In the genomic region with DNA sequence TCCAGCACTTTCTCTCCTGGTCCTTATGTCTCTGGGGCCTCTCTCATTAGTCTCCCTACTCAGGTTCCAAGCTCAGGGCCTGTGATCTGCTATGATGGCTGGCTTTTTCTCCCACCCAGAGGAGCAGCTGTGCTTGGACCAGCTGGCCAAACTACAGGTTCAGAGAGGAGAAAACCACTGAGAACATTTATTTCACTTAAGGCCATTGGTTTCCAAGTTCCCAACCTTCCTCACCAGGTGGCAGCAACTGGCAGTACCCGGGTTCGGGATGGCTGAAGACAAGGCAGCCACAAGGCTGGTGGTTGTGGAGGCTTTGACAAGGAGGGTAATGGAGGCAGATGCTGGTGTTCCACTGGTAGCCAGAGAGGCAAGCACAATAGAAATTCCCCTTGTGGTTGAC, we compare ENCODE assay signal across 10 cellular contexts. TPM values are rescaled to one million over a fixed set of nuclear protein-coding genes. Genes with fewer than 3 reads are reported as not detected.
DNase-seq lines count a peak whose midpoint lies in the region; ATAC-seq and TF ChIP-seq lines count a peak whose summit lies in the region.
"Had no signal": no experiment of that assay in that cellular context is flagged by ENCODE, and none has a peak within 500 bp of the region (broad histone marks: within the 10 kb centered on the region; RNA-seq: fewer than 3 reads in every experiment).

No MANE protein-coding gene starts in this region.

- H3K79me2 ChIP-seq in MM.1S (ENCODE audit: low read length) = no peaks in the 10 kb centered on the region
- H3K79me2 ChIP-seq in parathyroid adenoma = no peaks in the 10 kb centered on the region

- H3K9me2 ChIP-seq in MM.1S (replicated peaks; ENCODE audit: insufficient read depth, low read length) = no peaks in the 10 kb centered on the region

- H3K4me2 ChIP-seq in MM.1S (ENCODE audit: low read depth, low read length) (no peak overlapping the region), parathyroid adenoma (ENCODE audit: low read length) (no peak overlapping the region)

- no peaks in the 10 kb centered on the region for H3K9me3 Mint-ChIP-seq in activated CD8-positive, alpha-beta T cell treated with anti-CD3 and anti-CD28 coated beads, Interleukin-2, amount 10 ng/mL, durations not matched to agents 7 days and 5 days (ENCODE audit: insufficient read depth)

- H3K9me3 ChIP-seq in MM.1S (replicated peaks; ENCODE audit: insufficient read depth, low read length) = no peaks in the 10 kb centered on the region
- no peaks in the 10 kb centered on the region for H3K9me3 ChIP-seq in parathyroid adenoma (ENCODE audit: control insufficient read depth, low read length)
- H3K9me3 ChIP-seq in colonic mucosa = no peaks in the 10 kb centered on the region
- H3K9me3 ChIP-seq: right atrium auricular region had no signal

- no peak overlapping the region for H3K4me3 Mint-ChIP-seq in activated CD8-positive, alpha-beta T cell treated with anti-CD3 and anti-CD28 coated beads, Interleukin-2, amount 10 ng/mL, durations not matched to agents 7 days and 5 days
- H3K4me3 Mint-ChIP-seq: B cell had no signal

- CTCF ChIA-PET in activated CD8-positive, alpha-beta T cell treated with anti-CD3 and anti-CD28 coated beads, Interleukin-2, amount 10 ng/mL, durations not matched to agents 7 days and 5 days (lab: Charles Lee) = no interaction called here

- no peak overlapping the region for H3K4me3 ChIP-seq in MM.1S (ENCODE audit: low read length)
- no peak overlapping the region for H3K4me3 ChIP-seq in parathyroid adenoma (ENCODE audit: low read depth, low read length)
- H3K4me3 ChIP-seq in colonic mucosa = no peak overlapping the region
- H3K4me3 ChIP-seq: right atrium auricular region had no signal

- H3K36me3 ChIP-seq in MM.1S (replicated peaks; ENCODE audit: insufficient read depth, low read length) (no peaks in the 10 kb centered on the region), parathyroid adenoma (ENCODE audit: control insufficient read depth, insufficient read depth, low read length) (no peaks in the 10 kb centered on the region), colonic mucosa (no peaks in the 10 kb centered on the region)
- H3K36me3 ChIP-seq: right atrium auricular region had no signal

- H4K20me1 ChIP-seq in MM.1S (ENCODE audit: insufficient read depth, low read length) = no peaks in the 10 kb centered on the region

- no peaks in the 10 kb centered on the region for H3F3A ChIP-seq in MM.1S (ENCODE audit: insufficient read depth, low read length)

- H3K36me3 Mint-ChIP-seq in activated CD8-positive, alpha-beta T cell treated with anti-CD3 and anti-CD28 coated beads, Interleukin-2, amount 10 ng/mL, durations not matched to agents 7 days and 5 days (ENCODE audit: low read depth) = no peaks in the 10 kb centered on the region

- H3K27me3 Mint-ChIP-seq in activated CD8-positive, alpha-beta T cell treated with anti-CD3 and anti-CD28 coated beads, Interleukin-2, amount 10 ng/mL, durations not matched to agents 7 days and 5 days (ENCODE audit: low read depth) = no peaks in the 10 kb centered on the region
- H3K27me3 Mint-ChIP-seq: B cell had no signal

- H3K9ac ChIP-seq in MM.1S (ENCODE audit: low read length) (no peak overlapping the region), parathyroid adenoma (no peak overlapping the region), colonic mucosa (ENCODE audit: low read depth in 2 of 2, low read length in 2 of 2) (no peak overlapping the region)

- intact Hi-C loops in colonic mucosa (cut with DNase I) = no loop called here

- ATAC-seq in activated CD8-positive, alpha-beta T cell treated with anti-CD3 and anti-CD28 coated beads, Interleukin-2, amount 10 ng/mL, durations not matched to agents 7 days and 5 days = peak; percentile 40
- no peak for ATAC-seq in GM21786 (IDR thresholded peaks at IDR 0.05; ENCODE audit: unreplicated experiment)

- peaks cover 2% of the 10 kb centered on the region for H3K4me1 Mint-ChIP-seq in activated CD8-positive, alpha-beta T cell treated with anti-CD3 and anti-CD28 coated beads, Interleukin-2, amount 10 ng/mL, durations not matched to agents 7 days and 5 days (ENCODE audit: low read depth)
- H3K4me1 Mint-ChIP-seq: B cell had no signal

- H3K27ac Mint-ChIP-seq in activated CD8-positive, alpha-beta T cell treated with anti-CD3 and anti-CD28 coated beads, Interleukin-2, amount 10 ng/mL, durations not matched to agents 7 days and 5 days = no peak overlapping the region
- H3K27ac Mint-ChIP-seq: B cell had no signal

- H3K27ac ChIP-seq in MM.1S (ENCODE audit: low read length) (no peak overlapping the region), parathyroid adenoma (no peak overlapping the region), colonic mucosa (no peak overlapping the region)
- H3K27ac ChIP-seq: right atrium auricular region had no signal

- H2AFZ ChIP-seq in MM.1S (ENCODE audit: low read length) = peak overlapping the region; percentile 22; the same call in 1 of the 2 replicates
- H2AFZ ChIP-seq in parathyroid adenoma = no peak overlapping the region

- peak; percentile 9 for DNase-seq in NCI-H510A treated with DMSO at 0.1 percent for 48 hours (lab: John Stamatoyannopoulos, UW)
- no peak for DNase-seq in NCI-H510A (lab: John Stamatoyannopoulos, UW)
- peak; percentile 70 for DNase-seq in MM.1S
- DNase-seq in activated CD8-positive, alpha-beta T cell treated with anti-CD3 and anti-CD28 coated beads, Interleukin-2, amount 10 ng/mL, durations not matched to agents 7 days and 5 days = no peak
- DNase-seq in colonic mucosa = no peak
- DNase-seq in middle frontal gyrus (ENCODE audit: extremely low spot score, low spot score) = no peak

- TF ChIP-seq CTCF in MM.1S (IDR thresholded peaks at IDR 0.05; ENCODE audit: low read length) (peak; percentile 63), parathyroid adenoma (IDR thresholded peaks at IDR 0.05) (peak; percentile 34), colonic mucosa (IDR thresholded peaks at IDR 0.05) (no peak)

- H3K4me1 ChIP-seq in MM.1S (ENCODE audit: low read length) = peaks cover 13% of the 10 kb centered on the region; the same call in 1 of the 2 replicates
- H3K4me1 ChIP-seq in parathyroid adenoma = no peaks in the 10 kb centered on the region
- H3K4me1 ChIP-seq in colonic mucosa = no peaks in the 10 kb centered on the region
- H3K4me1 ChIP-seq: right atrium auricular region had no signal

- H3K27me3 ChIP-seq in MM.1S (replicated peaks; ENCODE audit: insufficient read depth, low read length) (no peaks in the 10 kb centered on the region), parathyroid adenoma (ENCODE audit: control insufficient read depth, insufficient read depth, low read length) (no peaks in the 10 kb centered on the region), colonic mucosa (no peaks in the 10 kb centered on the region)
- H3K27me3 ChIP-seq: right atrium auricular region had no signal

- POLR2A ChIA-PET in activated CD8-positive, alpha-beta T cell treated with anti-CD3 and anti-CD28 coated beads, Interleukin-2, amount 10 ng/mL, durations not matched to agents 7 days and 5 days (lab: Charles Lee) = interaction anchor here (1.4 kb wide), 1 partner anchor 30 kb away, joined by 4 read pairs; a partner anchor contains a TSS

RNA-seq across cellular contexts. Expression of a gene that starts 29.9 kb away (rescaled TPM):
- total RNA-seq in activated CD8-positive, alpha-beta T cell treated with anti-CD3 and anti-CD28 coated beads, Interleukin-2, amount 10 ng/mL, durations not matched to agents 7 days and 5 days = 10 to 100 TPM; 36.8 to 37.6 TPM
- total RNA-seq in colonic mucosa = 10 to 100 TPM; 41.5 to 42.2 TPM

RNA-seq across cellular contexts. Expression of a gene that starts 30.5 kb away (rescaled TPM):
- total RNA-seq in activated CD8-positive, alpha-beta T cell treated with anti-CD3 and anti-CD28 coated beads, Interleukin-2, amount 10 ng/mL, durations not matched to agents 7 days and 5 days = 1 to 10 TPM; 5.8 TPM
- total RNA-seq in colonic mucosa = under 1 TPM; 0.16 to 0.20 TPM
- total RNA-seq: right atrium auricular region had no signal

Comparison
In these comparisons a context has a peak if more than half of its experiments do, and no peak if none do; other contexts are left out.
1. DNase-seq: peak in NCI-H510A treated with DMSO at 0.1 percent for 48 hours (single experiment) and MM.1S (single experiment); none in NCI-H510A (single experiment), activated CD8-positive, alpha-beta T cell treated with anti-CD3 and anti-CD28 coated beads, Interleukin-2, amount 10 ng/mL, durations not matched to agents 7 days and 5 days (single experiment), colonic mucosa (single experiment) and middle frontal gyrus (single experiment).
2. RNA of a gene that starts 30.5 kb away (total RNA-seq): 5.8 TPM in activated CD8-positive, alpha-beta T cell treated with anti-CD3 and anti-CD28 coated beads, Interleukin-2, amount 10 ng/mL, durations not matched to agents 7 days and 5 days; 0.16 to 0.20 TPM in colonic mucosa; every median in the first group is over 4 times any median in the second.